ENCODE assay signal across 14 cellular contexts in the genomic region with DNA sequence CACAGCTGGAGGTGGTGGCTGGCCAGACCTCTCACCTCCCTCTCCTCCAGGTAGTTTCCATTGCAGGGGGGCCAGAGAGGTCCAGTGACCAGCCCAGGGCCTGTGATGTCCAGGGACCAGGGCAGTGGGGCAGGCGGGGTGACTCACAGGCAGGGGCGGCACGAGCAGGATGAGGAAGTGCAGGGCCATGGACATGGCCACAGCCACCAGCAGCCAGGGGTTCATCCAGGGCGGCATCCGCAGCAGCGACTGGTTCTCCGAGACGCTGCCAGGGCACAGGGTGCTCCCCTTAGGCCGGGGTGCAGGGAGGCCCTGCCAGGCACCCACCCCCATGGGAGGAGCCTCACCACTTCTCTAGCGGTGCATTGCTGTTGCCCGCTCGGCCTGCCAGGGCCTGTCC. TPM values are rescaled to one million over a fixed set of nuclear protein-coding genes. Genes with fewer than 3 reads are reported as not detected.
"Had no signal": no experiment of that assay in that cellular context is flagged by ENCODE, and none has a peak within 500 bp of the region (broad histone marks: within the 10 kb centered on the region; RNA-seq: fewer than 3 reads in every experiment).

No MANE protein-coding gene starts in this region.

- H3K27ac ChIP-seq: neural progenitor cell, right atrium auricular region had no signal

- H3K27me3 Mint-ChIP-seq: activated naive CD8-positive, alpha-beta T cell treated with anti-CD3 and anti-CD28 coated beads for 36 hours; stimulated activated naive CD8-positive, alpha-beta T cell treated with anti-CD3 and anti-CD28 coated beads, Interleukin-15, Interleukin-2, amounts not matched to agents 100 ng/mL and 50 ng/mL, for 24 hours had no signal

- H3K4me3 ChIP-seq: neural progenitor cell, right atrium auricular region, smooth muscle cell had no signal

- H3K36me3 Mint-ChIP-seq: neural progenitor cell had no signal

- DNase-seq: activated CD4-positive, alpha-beta T cell treated with anti-CD3 and anti-CD28 coated beads, Interleukin-2, amount 50 U/mL, for 48 hours; activated CD4-positive, CD25-positive, alpha-beta regulatory T cell treated with anti-CD3 and anti-CD28 coated beads, Interleukin-2, amount 50 U/mL, for 72 hours; activated gamma-delta T cell treated with Interleukin-2 at 50 U/mL for 16 hours; activated naive CD8-positive, alpha-beta T cell treated with anti-CD3 and anti-CD28 coated beads for 36 hours; activated T-cell treated with anti-CD3 and anti-CD28 coated beads, Interleukin-2, amount 50 U/mL, for 72 hours; anterior cingulate cortex; cerebellar nuclear complex; SW 1271 had no signal

- H3K27me3 ChIP-seq: neural progenitor cell, right atrium auricular region had no signal

- H3K36me3 ChIP-seq: neural progenitor cell, right atrium auricular region had no signal

- H3K9me3 Mint-ChIP-seq: activated naive CD8-positive, alpha-beta T cell treated with anti-CD3 and anti-CD28 coated beads for 36 hours; activated T-cell treated with anti-CD3 and anti-CD28 coated beads, Interleukin-2, amount 50 U/mL, for 72 hours; neural progenitor cell; stimulated activated naive CD8-positive, alpha-beta T cell treated with anti-CD3 and anti-CD28 coated beads, Interleukin-15, Interleukin-2, amounts not matched to agents 100 ng/mL and 50 ng/mL, for 24 hours had no signal

- H3K27ac Mint-ChIP-seq: activated naive CD8-positive, alpha-beta T cell treated with anti-CD3 and anti-CD28 coated beads for 36 hours; neural progenitor cell; stimulated activated naive CD8-positive, alpha-beta T cell treated with anti-CD3 and anti-CD28 coated beads, Interleukin-15, Interleukin-2, amounts not matched to agents 100 ng/mL and 50 ng/mL, for 24 hours had no signal

- H3K4me1 ChIP-seq: neural progenitor cell had no signal

- H3K9me3 ChIP-seq: right atrium auricular region had no signal

- H3K4me3 Mint-ChIP-seq: activated naive CD8-positive, alpha-beta T cell treated with anti-CD3 and anti-CD28 coated beads for 36 hours; activated T-cell treated with anti-CD3 and anti-CD28 coated beads, Interleukin-2, amount 50 U/mL, for 72 hours; neural progenitor cell; stimulated activated naive CD8-positive, alpha-beta T cell treated with anti-CD3 and anti-CD28 coated beads, Interleukin-15, Interleukin-2, amounts not matched to agents 100 ng/mL and 50 ng/mL, for 24 hours had no signal

- H3K4me1 Mint-ChIP-seq: activated naive CD8-positive, alpha-beta T cell treated with anti-CD3 and anti-CD28 coated beads for 36 hours had no signal

- ATAC-seq: activated T-cell treated with anti-CD3 and anti-CD28 coated beads, Interleukin-2, amount 50 U/mL, for 72 hours; esophagus mucosa had no signal

RNA-seq across cellular contexts. Expression of a gene that starts 12.9 kb away (rescaled TPM):
- total RNA-seq: dermis microvascular lymphatic vessel endothelial cell had no signal

RNA-seq across cellular contexts. Expression of a gene that starts 35.1 kb away (rescaled TPM):
- total RNA-seq: dermis microvascular lymphatic vessel endothelial cell had no signal
